ENCODE assay signal across 25 cellular contexts in genomic region chr11:75766449-75767227, GRCh38. TPM values are rescaled to one million over a fixed set of nuclear protein-coding genes. Genes with fewer than 3 reads are reported as not detected.
DNase-seq lines count a peak whose midpoint lies in the region; ATAC-seq, FAIRE-seq and TF ChIP-seq lines count a peak whose summit lies in the region.
"Had no signal": no experiment of that assay in that cellular context is flagged by ENCODE, and none has a peak within 500 bp of the region (broad histone marks: within the 10 kb centered on the region; RNA-seq: fewer than 3 reads in every experiment).

No MANE protein-coding gene starts in this region.

- no peak overlapping the region for H3K4me3 Mint-ChIP-seq in Caco-2 (ENCODE audit: unreplicated experiment)
- H3K4me3 Mint-ChIP-seq in T-helper 2 cell treated with Interferon-gamma antibody and Interleukin-4, amounts not matched to agents 5 μg/mL and 100 μg/mL, for 36 hours, result no peak overlapping the region
- H3K4me3 Mint-ChIP-seq: WTC11 had no signal

- no peak for TF ChIP-seq POLR2A in GM12878 (IDR thresholded peaks at IDR 0.05; ENCODE audit: low read depth, low read length)

- no peaks in the 10 kb centered on the region for H4K20me1 ChIP-seq in GM12878 (ENCODE audit: control insufficient read depth, insufficient read depth)
- no peaks in the 10 kb centered on the region for H4K20me1 ChIP-seq in osteoblast (ENCODE audit: insufficient read depth, low read length)

- TF ChIP-seq CTCF in Caco-2 (IDR thresholded peaks at IDR 0.05; ENCODE audit: insufficient read depth in 1 of 2, low read depth in 1 of 2, low read length in 1 of 2, severe bottlenecking in 1 of 2, unreplicated experiment in 1 of 2), result no peak
- no peak for TF ChIP-seq CTCF in GM12878 (IDR thresholded peaks at IDR 0.05 in 2 of 3, conservative IDR thresholded peaks at IDR 0.05 in 1 of 3; ENCODE audit: control insufficient read depth in 2 of 3, extremely low read depth in 1 of 3, insufficient read depth in 1 of 3, low read depth in 3 of 3, low read length in 3 of 3)
- no peak for TF ChIP-seq CTCF in osteoblast (IDR thresholded peaks at IDR 0.05; ENCODE audit: extremely low read depth, low read depth, low read length)

- no peak for TF ChIP-seq EP300 in GM12878 (IDR thresholded peaks at IDR 0.05; ENCODE audit: borderline replicate concordance in 1 of 2, control insufficient read depth in 1 of 2, low read depth in 2 of 2, low read length in 2 of 2)

- H3K36me3 Mint-ChIP-seq in Caco-2 (ENCODE audit: insufficient read depth, unreplicated experiment), result peaks cover 11% of the 10 kb centered on the region
- no peaks in the 10 kb centered on the region for H3K36me3 Mint-ChIP-seq in T-helper 2 cell treated with Interferon-gamma antibody and Interleukin-4, amounts not matched to agents 5 μg/mL and 100 μg/mL, for 36 hours (ENCODE audit: low read depth)
- H3K36me3 Mint-ChIP-seq: activated naive CD4-positive, alpha-beta T cell treated with anti-CD3 and anti-CD28 coated beads, Interleukin-2, amount 50 U/mL, for 72 hours; CD4-positive, alpha-beta memory T cell; immature natural killer cell; WTC11 had no signal

- 70% methylated on average over 4 of the region's 4 CpGs for WGBS in GM12878 (ENCODE audit: insufficient coverage, insufficient replicate concordance, low lambda C conversion rate, missing lambda C conversion rate)

- H3K9me3 ChIP-seq in Caco-2 (no peaks in the 10 kb centered on the region), GM12878 (replicated peaks; ENCODE audit: control insufficient read depth, insufficient read depth, low read length) (no peaks in the 10 kb centered on the region), osteoblast (ENCODE audit: low read depth, low read length) (no peaks in the 10 kb centered on the region)
- H3K9me3 ChIP-seq: suprapubic skin had no signal

- H3K27ac ChIP-seq in GM12878 (ENCODE audit: control insufficient read depth, insufficient read depth), result peak overlapping the region; percentile 45
- no peak overlapping the region for H3K27ac ChIP-seq in osteoblast (ENCODE audit: low read depth, low read length)
- H3K27ac ChIP-seq: suprapubic skin had no signal

- CTCF ChIA-PET in Caco-2 (lab: Charles Lee), result interaction anchor here (0.5 to 1.3 kb wide), 2 partner anchors 69 to 97 kb away, joined by 3 to 5 read pairs; no protein-coding TSS in a partner anchor
- CTCF ChIA-PET in GM12878 (lab: Yijun Ruan, JAX), result interaction anchor here (0.6 to 0.9 kb wide), 2 partner anchors 61 to 131 kb away, joined by 3 to 4 read pairs; no protein-coding TSS in a partner anchor

- FAIRE-seq in GM12878 (lab: Jason Lieb, UNC), result no peak

- SMC1A ChIA-PET in GM12878 (lab: Charles Lee; ENCODE audit: uncharacterized antibody, unreplicated experiment), result interaction anchor here (0.6 to 0.8 kb wide), 2 partner anchors 34 to 101 kb away, joined by 3 read pairs; no protein-coding TSS in a partner anchor

- POLR2A ChIA-PET in Caco-2 (lab: Charles Lee) (no interaction called here), GM12878 (lab: Charles Lee) (no interaction called here)

- RAD21 ChIA-PET in GM12878 (lab: Charles Lee; ENCODE audit: unreplicated experiment), result no interaction called here

- no peaks in the 10 kb centered on the region for H3K9me3 Mint-ChIP-seq in Caco-2 (ENCODE audit: unreplicated experiment)
- H3K9me3 Mint-ChIP-seq in T-helper 2 cell treated with Interferon-gamma antibody and Interleukin-4, amounts not matched to agents 5 μg/mL and 100 μg/mL, for 36 hours, result no peaks in the 10 kb centered on the region
- H3K9me3 Mint-ChIP-seq: activated naive CD4-positive, alpha-beta T cell treated with anti-CD3 and anti-CD28 coated beads, Interleukin-2, amount 50 U/mL, for 72 hours; activated T-cell treated with anti-CD3 and anti-CD28 coated beads, Interleukin-2, amount 50 U/mL, for 72 hours; immature natural killer cell; WTC11 had no signal

- BruUV-seq in Caco-2 (replicated peaks; lab: Mats Ljungman, UMichigan) (no TSS peak), GM12878 (replicated peaks; lab: Mats Ljungman, UMichigan) (no TSS peak)

- H3K79me2 ChIP-seq in GM12878 (ENCODE audit: control insufficient read depth, insufficient read depth, low read length) (peaks cover 6% of the 10 kb centered on the region; the same call in 1 of the 2 replicates), osteoblast (ENCODE audit: insufficient read depth, low read length) (no peaks in the 10 kb centered on the region)

- peaks cover 31% of the 10 kb centered on the region for H3K4me1 ChIP-seq in Caco-2
- peaks cover 31% of the 10 kb centered on the region for H3K4me1 ChIP-seq in GM12878 (ENCODE audit: control insufficient read depth, insufficient read depth, low read length)
- H3K4me1 ChIP-seq in osteoblast (ENCODE audit: insufficient read depth, low read length), result peaks cover 25% of the 10 kb centered on the region

- H3K27me3 Mint-ChIP-seq in Caco-2 (ENCODE audit: insufficient read depth, unreplicated experiment), result no peaks in the 10 kb centered on the region
- peaks cover 25% of the 10 kb centered on the region for H3K27me3 Mint-ChIP-seq in T-helper 2 cell treated with Interferon-gamma antibody and Interleukin-4, amounts not matched to agents 5 μg/mL and 100 μg/mL, for 36 hours (ENCODE audit: low read depth)

- in situ Hi-C loops in GM12878 (cut with MboI), result loop anchor here (5.0 kb wide), 1 partner anchor 39 kb away; no protein-coding TSS in a partner anchor

- ATAC-seq in GM18867 (IDR thresholded peaks at IDR 0.05; ENCODE audit: unreplicated experiment) (peak; percentile 39), GM12878 (no peak), HG02759 (IDR thresholded peaks at IDR 0.05; ENCODE audit: unreplicated experiment) (no peak)
- ATAC-seq: activated naive CD4-positive, alpha-beta T cell treated with anti-CD3 and anti-CD28 coated beads, Interleukin-2, amount 50 U/mL, for 72 hours; left ventricle myocardium superior; WTC11 had no signal

- H3K9ac ChIP-seq in GM12878 (ENCODE audit: control insufficient read depth, insufficient read depth, low read length), result no peak overlapping the region

- H3K27ac Mint-ChIP-seq in Caco-2 (ENCODE audit: unreplicated experiment), result peak overlapping the region; percentile 98
- H3K27ac Mint-ChIP-seq in T-helper 2 cell treated with Interferon-gamma antibody and Interleukin-4, amounts not matched to agents 5 μg/mL and 100 μg/mL, for 36 hours, result no peak overlapping the region
- H3K27ac Mint-ChIP-seq: activated naive CD4-positive, alpha-beta T cell treated with anti-CD3 and anti-CD28 coated beads, Interleukin-2, amount 50 U/mL, for 72 hours; activated T-cell treated with anti-CD3 and anti-CD28 coated beads, Interleukin-2, amount 50 U/mL, for 72 hours; WTC11 had no signal

- H2AFZ ChIP-seq in GM12878 (ENCODE audit: control insufficient read depth, low read depth, low read length), result peak overlapping the region; percentile 7
- H2AFZ ChIP-seq in osteoblast (ENCODE audit: low read length), result no peak overlapping the region

- H3K27me3 ChIP-seq in Caco-2 (replicated peaks; ENCODE audit: control insufficient read depth, insufficient read depth, low read length) (no peaks in the 10 kb centered on the region), GM12878 (replicated peaks in 1 of 2; ENCODE audit: control insufficient read depth in 2 of 2, insufficient read depth in 2 of 2, low read length in 1 of 2) (no peaks in the 10 kb centered on the region), osteoblast (ENCODE audit: insufficient read depth, low read length) (peaks cover 31% of the 10 kb centered on the region)

- H3K4me2 ChIP-seq in GM12878 (ENCODE audit: control insufficient read depth, insufficient read depth), result peak overlapping the region; percentile 20
- H3K4me2 ChIP-seq in osteoblast (ENCODE audit: insufficient read depth, low read length), result no peak overlapping the region

- intact Hi-C loops in Caco-2 (cut with micrococcal nuclease; ENCODE audit: unreplicated experiment), result no loop called here
- intact Hi-C loops in GM12878 (cut with micrococcal nuclease; ENCODE audit: unreplicated experiment), result loop anchor here (10.0 kb wide), 1 partner anchor 172 kb away; no protein-coding TSS in a partner anchor

- TF ChIP-seq RAD21 in GM12878 (IDR thresholded peaks at IDR 0.05; ENCODE audit: insufficient read depth, low read depth, low read length), result no peak

- H3K36me3 ChIP-seq in Caco-2 (ENCODE audit: control insufficient read depth, insufficient read depth, low read length) (no peaks in the 10 kb centered on the region), GM12878 (ENCODE audit: control insufficient read depth in 2 of 2, insufficient read depth in 2 of 2, low read length in 1 of 2) (no peaks in the 10 kb centered on the region), osteoblast (ENCODE audit: insufficient read depth, low read length) (no peaks in the 10 kb centered on the region)
- H3K36me3 ChIP-seq: suprapubic skin had no signal

- H3K4me3 ChIP-seq in Caco-2 (ENCODE audit: low read depth, low read length) (no peak overlapping the region), GM12878 (no peak overlapping the region), osteoblast (ENCODE audit: insufficient read depth, low read length) (no peak overlapping the region)
- H3K4me3 ChIP-seq: suprapubic skin had no signal

- DNase-seq in Caco-2, result no peak
- no peak for DNase-seq in GM12878 (ENCODE audit: low read depth, low spot score)
- peak; percentile 48 for DNase-seq in osteoblast (ENCODE audit: insufficient read length, low spot score, missing footprints)
- DNase-seq in T-helper 2 cell treated with Interferon-gamma antibody and Interleukin-4, amounts not matched to agents 5 μg/mL and 100 μg/mL, for 36 hours (ENCODE audit: low spot score), result no peak
- DNase-seq in HUDEP-2 (lab: John Stamatoyannopoulos, UW; ENCODE audit: unreplicated experiment in 76 of 76), result no peak
- DNase-seq: activated T-cell treated with anti-CD3 and anti-CD28 coated beads, Interleukin-2, amount 50 U/mL, for 72 hours; CD4-positive, alpha-beta memory T cell; DMS153; H7; immature natural killer cell; IMR-90; left ventricle myocardium superior; NCI-H1417 treated with DMSO at 0.1 percent for 48 hours; NCI-H524 treated with DMSO at 0.1 percent for 48 hours; T1000 had no signal

- H3K4me1 Mint-ChIP-seq in Caco-2 (ENCODE audit: low read depth, unreplicated experiment), result peaks cover 46% of the 10 kb centered on the region
- peaks cover 16% of the 10 kb centered on the region for H3K4me1 Mint-ChIP-seq in T-helper 2 cell treated with Interferon-gamma antibody and Interleukin-4, amounts not matched to agents 5 μg/mL and 100 μg/mL, for 36 hours (ENCODE audit: low read depth)

RNA-seq across cellular contexts. Expression of gene DGAT2, which starts 1.9 kb away (rescaled TPM):
- total RNA-seq in Caco-2 (2022) (73.6 and 75.8 TPM in 2 replicates), GM12878 (2014; rRNA removed) (16.7 and 20.5 TPM in 2 replicates), GM12878 (2014; rRNA removed; fragmentation: Illumina TruSeq; extraction: Trizol) (12.5 and 13.0 TPM in 2 replicates), GM12878 (2021) (19.5 and 21.0 TPM in 2 replicates), osteoblast (2.9 and 3.6 TPM in 2 replicates)
- total RNA-seq in GM12878 (2013; cell fraction: nucleolus; rRNA removed), result 11.2 and 12.8 TPM in 2 replicates
- polyA plus RNA-seq in GM12878 (2011; ENCODE audit: low read depth), result 5.8 TPM
- polyA plus RNA-seq in GM12878 (2011; rRNA removed) (15.2 and 25.9 TPM in 2 replicates), GM12878 (2014; fragmentation: Illumina TruSeq; extraction: Trizol) (17.0 and 23.0 TPM in 2 replicates), GM12878 (2014; fragmentation: Nextera tagmentation; extraction: Ambion mirVana) (1 to 10 TPM; 5.1 to 5.5 TPM), GM12878 (2014; rRNA removed) (20.2 and 20.5 TPM in 2 replicates), GM12878 (2016; fragmentation: Nextera tagmentation; extraction: Ambion mirVana) (10 to 100 TPM; 17.2 to 17.9 TPM)
- polyA plus RNA-seq in GM12878 (2011; cell fraction: cytosol; rRNA removed), result 22.0 and 29.0 TPM in 2 replicates
- 13.3 and 13.6 TPM in 2 replicates for polyA plus RNA-seq in GM12878 (2011; cell fraction: nucleus; rRNA removed)
- polyA plus RNA-seq in GM12878 (2012), result 7.4 and 8.5 TPM in 2 replicates
- polyA minus RNA-seq in GM12878 (2011; rRNA and poly(A)+ RNA removed), result 29.6 and 33.1 TPM in 2 replicates
- 4.5 and 7.5 TPM in 2 replicates for polyA minus RNA-seq in GM12878 (2011; cell fraction: cytosol; rRNA and poly(A)+ RNA removed)
- 5.6 and 6.5 TPM in 2 replicates for polyA minus RNA-seq in GM12878 (2011; cell fraction: nucleus; rRNA and poly(A)+ RNA removed)

RNA-seq across cellular contexts. Expression of gene UVRAG, which starts 48.4 kb away (rescaled TPM):
- total RNA-seq in Caco-2 (2022), result 30.4 and 31.3 TPM in 2 replicates
- total RNA-seq in GM12878 (2013; cell fraction: nucleolus; rRNA removed), result 344 and 366 TPM in 2 replicates
- total RNA-seq in GM12878 (2014; rRNA removed), result 37.0 and 39.6 TPM in 2 replicates
- total RNA-seq in GM12878 (2014; rRNA removed; fragmentation: Illumina TruSeq; extraction: Trizol), result 40.7 and 41.3 TPM in 2 replicates
- total RNA-seq in GM12878 (2021), result 42.9 and 43.4 TPM in 2 replicates
- 19.8 TPM for polyA plus RNA-seq in GM12878 (2011; ENCODE audit: low read depth)
- polyA plus RNA-seq in GM12878 (2011; rRNA removed), result 36.9 and 52.3 TPM in 2 replicates
- 20.1 and 23.2 TPM in 2 replicates for polyA plus RNA-seq in GM12878 (2011; cell fraction: cytosol; rRNA removed)
- polyA plus RNA-seq in GM12878 (2011; cell fraction: nucleus; rRNA removed), result 33.4 and 36.0 TPM in 2 replicates
- 24.8 and 28.3 TPM in 2 replicates for polyA plus RNA-seq in GM12878 (2012)
- 31.8 and 35.3 TPM in 2 replicates for polyA plus RNA-seq in GM12878 (2014; fragmentation: Illumina TruSeq; extraction: Trizol)
- polyA plus RNA-seq in GM12878 (2014; fragmentation: Nextera tagmentation; extraction: Ambion mirVana), result 10 to 100 TPM in 1 of 2 experiments, 1 to 10 TPM in 1; 7.0 to 11.2 TPM
- 24.0 and 26.7 TPM in 2 replicates for polyA plus RNA-seq in GM12878 (2014; rRNA removed)
- 10 to 100 TPM; 37.9 to 43.4 TPM for polyA plus RNA-seq in GM12878 (2016; fragmentation: Nextera tagmentation; extraction: Ambion mirVana)
- 72.7 and 77.2 TPM in 2 replicates for polyA minus RNA-seq in GM12878 (2011; rRNA and poly(A)+ RNA removed)
- 17.0 and 18.5 TPM in 2 replicates for polyA minus RNA-seq in GM12878 (2011; cell fraction: cytosol; rRNA and poly(A)+ RNA removed)
- 96.4 and 155 TPM in 2 replicates for polyA minus RNA-seq in GM12878 (2011; cell fraction: nucleus; rRNA and poly(A)+ RNA removed)
- 28.2 and 30.4 TPM in 2 replicates for total RNA-seq in osteoblast

RNA-seq across cellular contexts. Expression of gene MOGAT2, which starts 49.0 kb away (rescaled TPM):
- 0.39 and 0.56 TPM in 2 replicates for total RNA-seq in Caco-2 (2022)
- total RNA-seq in GM12878 (2013; cell fraction: nucleolus; rRNA removed), result 0.27 TPM in 2 replicates
- 0.05 and 0.28 TPM in 2 replicates for total RNA-seq in GM12878 (2014; rRNA removed)
- total RNA-seq in GM12878 (2014; rRNA removed; fragmentation: Illumina TruSeq; extraction: Trizol), result 0.18 and 0.23 TPM in 2 replicates
- total RNA-seq in GM12878 (2021), result 0.44 and 0.45 TPM in 2 replicates
- polyA plus RNA-seq in GM12878 (2011; ENCODE audit: low read depth), result 0.17 TPM
- 0.24 and 0.45 TPM in 2 replicates for polyA plus RNA-seq in GM12878 (2011; rRNA removed)
- 0.49 and 0.57 TPM in 2 replicates for polyA plus RNA-seq in GM12878 (2011; cell fraction: cytosol; rRNA removed)
- polyA plus RNA-seq in GM12878 (2011; cell fraction: nucleus; rRNA removed), result 0.35 and 0.49 TPM in 2 replicates
- polyA plus RNA-seq in GM12878 (2012), result 0.13 and 0.23 TPM in 2 replicates
- polyA plus RNA-seq in GM12878 (2014; fragmentation: Illumina TruSeq; extraction: Trizol), result 0.31 and 0.32 TPM in 2 replicates
- polyA plus RNA-seq in GM12878 (2014; fragmentation: Nextera tagmentation; extraction: Ambion mirVana), result under 1 TPM; 0.16 to 0.21 TPM
- polyA plus RNA-seq in GM12878 (2014; rRNA removed), result 0.18 and 0.22 TPM in 2 replicates
- polyA plus RNA-seq in GM12878 (2016; fragmentation: Nextera tagmentation; extraction: Ambion mirVana), result under 1 TPM in 1 of 2 experiments, not detected in 1; 0.15 TPM
- polyA minus RNA-seq in GM12878 (2011; rRNA and poly(A)+ RNA removed), result 0.66 and 0.72 TPM in 2 replicates
- polyA minus RNA-seq in GM12878 (2011; cell fraction: cytosol; rRNA and poly(A)+ RNA removed), result not detected in 2 replicates
- polyA minus RNA-seq in GM12878 (2011; cell fraction: nucleus; rRNA and poly(A)+ RNA removed), result 0.12 and 0.38 TPM in 2 replicates
- not detected in 2 replicates for total RNA-seq in osteoblast
- total RNA-seq: activated naive CD4-positive, alpha-beta T cell treated with anti-CD3 and anti-CD28 coated beads, Interleukin-2, amount 50 U/mL, for 72 hours; activated T-cell treated with anti-CD3 and anti-CD28 coated beads, Interleukin-2, amount 50 U/mL, for 72 hours; CD4-positive, alpha-beta memory T cell; G401; H7; IMR-90; MCF 10A; mononuclear cell; pulmonary artery endothelial cell; RPMI7951; WTC11 had no signal
- polyA plus RNA-seq: CD4-positive, alpha-beta memory T cell; immature natural killer cell; IMR-90 had no signal
